8 cellular contexts compared by ENCODE assay signal in the genomic region with DNA sequence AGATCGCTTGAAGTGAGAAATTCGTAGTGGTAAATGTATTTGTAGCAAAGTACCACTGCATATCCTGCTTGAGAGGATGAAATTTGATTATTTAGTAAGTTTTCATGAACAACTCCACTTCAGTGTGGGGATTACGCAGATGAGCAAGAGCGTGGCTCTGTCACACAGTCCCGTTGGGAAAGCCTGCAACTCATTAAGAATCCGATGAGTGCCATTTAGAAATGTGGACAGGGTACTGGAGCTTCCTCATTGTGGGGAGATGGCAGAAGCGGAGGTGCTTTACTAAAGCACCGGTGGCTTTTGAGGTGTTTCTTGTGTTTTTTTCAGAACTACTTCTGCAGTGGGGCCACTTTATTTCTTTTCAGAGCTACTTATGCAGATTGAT. TPM values are rescaled to one million over a fixed set of nuclear protein-coding genes. Genes with fewer than 3 reads are reported as not detected.
A peak's percentile ranks its signal among the peaks of the same experiment; 100 is the strongest.
DNase-seq lines count a peak whose midpoint lies in the region; ATAC-seq and TF ChIP-seq lines count a peak whose summit lies in the region.

No MANE protein-coding gene starts in this region.

- ATAC-seq in GM18511 (IDR thresholded peaks at IDR 0.05; ENCODE audit: unreplicated experiment) (peak; percentile 24), thoracic aorta (ENCODE audit: insufficient number of reproducible peaks, low FRiP score, low read depth) (no peak)

- H2AFZ ChIP-seq in OCI-LY3 (ENCODE audit: low read depth, low read length): no peak overlapping the region

- H4K20me1 ChIP-seq in OCI-LY3 (ENCODE audit: insufficient read depth, low read length): peaks cover 34% of the 10 kb centered on the region

- H3K27me3 ChIP-seq in HAP-1 (ENCODE audit: low read depth) (no peaks in the 10 kb centered on the region), OCI-LY3 (ENCODE audit: low read depth, low read length) (no peaks in the 10 kb centered on the region), thoracic aorta (replicated peaks; ENCODE audit: insufficient read depth) (no peaks in the 10 kb centered on the region), testis (no peaks in the 10 kb centered on the region)

- WGBS in testis, 2 donors: 33 to 40% methylated on average over 7 to 8 of the region's 8 CpGs

- DNase-seq in HAP-1 (ENCODE audit: low spot score in 2 of 2) (no peak), fibroblast of the aortic adventitia (ENCODE audit: low read depth) (no peak), thoracic aorta (ENCODE audit: low spot score) (no peak), testis (no peak), SK-N-DZ (ENCODE audit: low spot score) (no peak), NOMO-1 treated with dmso at 0.1 percent for 144 hours (lab: John Stamatoyannopoulos, UW; ENCODE audit: unreplicated experiment) (no peak)

- H3K36me3 ChIP-seq in HAP-1 (replicated peaks): no peaks in the 10 kb centered on the region
- H3K36me3 ChIP-seq in OCI-LY3 (replicated peaks; ENCODE audit: low read depth, low read length): peaks cover 13% of the 10 kb centered on the region
- no peaks in the 10 kb centered on the region for H3K36me3 ChIP-seq in thoracic aorta
- H3K36me3 ChIP-seq in testis (ENCODE audit: low read depth, missing control alignments): no peaks in the 10 kb centered on the region

- in situ Hi-C loops in HAP-1 (cut with MboI; ENCODE audit: low sequenced_read_pairs): no loop called here

- TF ChIP-seq POLR2A in testis (IDR thresholded peaks at IDR 0.05): no peak

- no peaks in the 10 kb centered on the region for H3K9me3 ChIP-seq in HAP-1
- no peaks in the 10 kb centered on the region for H3K9me3 ChIP-seq in OCI-LY3 (ENCODE audit: insufficient read depth, low read length)
- H3K9me3 ChIP-seq in thoracic aorta: no peaks in the 10 kb centered on the region
- no peaks in the 10 kb centered on the region for H3K9me3 ChIP-seq in testis

- TF ChIP-seq CTCF in OCI-LY3 (IDR thresholded peaks at IDR 0.05; ENCODE audit: low read depth, low read length) (no peak), fibroblast of the aortic adventitia (IDR thresholded peaks at IDR 0.05; ENCODE audit: insufficient read depth, low read length) (no peak), thoracic aorta (IDR thresholded peaks at IDR 0.05) (no peak), testis (IDR thresholded peaks at IDR 0.05) (no peak)

- H3K4me2 ChIP-seq in OCI-LY3 (ENCODE audit: low read length): peak overlapping the region; percentile 98

- peak overlapping the region; percentile 79 for H3K9ac ChIP-seq in OCI-LY3 (ENCODE audit: low read length)

- H3K4me1 ChIP-seq in HAP-1 (peaks cover 25% of the 10 kb centered on the region), OCI-LY3 (ENCODE audit: low read length) (peaks cover 56% of the 10 kb centered on the region), thoracic aorta (ENCODE audit: control insufficient read depth in 1 of 2, low read depth in 2 of 2) (peaks cover 26 to 67% of the 10 kb centered on the region in 2 donors), testis (peaks cover 5% of the 10 kb centered on the region)

- peaks cover 66% of the 10 kb centered on the region for H3K79me2 ChIP-seq in OCI-LY3 (ENCODE audit: low read length)

- intact Hi-C loops in testis (cut with DNase I; ENCODE audit: low total_unique reads): no loop called here

- H3K4me3 ChIP-seq in HAP-1 (peak overlapping the region; percentile 55), OCI-LY3 (ENCODE audit: low read length) (peak overlapping the region; percentile 97), fibroblast of the aortic adventitia (ENCODE audit: low read depth, low read length) (peak overlapping the region; percentile 89), thoracic aorta (peak overlapping the region; percentile 83), testis (peak overlapping the region in 1 of 2 donors; percentile 82)

- peak overlapping the region; percentile 97 for H3K27ac ChIP-seq in OCI-LY3 (ENCODE audit: low read length)
- peak overlapping the region; percentile 68 to 82 for H3K27ac ChIP-seq in thoracic aorta
- H3K27ac ChIP-seq in testis: no peak overlapping the region

RNA-seq across cellular contexts. Expression of gene TJP2, which starts 1.4 kb away (rescaled TPM):
- total RNA-seq in fibroblast of the aortic adventitia (ENCODE audit: low replicate concordance): 61.7 and 105 TPM in 2 replicates
- 100 to 1,000 TPM; 207 to 226 TPM for total RNA-seq in thoracic aorta
- 100 to 1,000 TPM; 148 to 168 TPM for total RNA-seq in testis
- polyA plus RNA-seq in testis (ENCODE audit: insufficient read depth, low read depth, low replicate concordance): 108 TPM
- polyA plus RNA-seq in SK-N-DZ (2014; cell fraction: cytosol; rRNA removed): 24.9 and 27.6 TPM in 2 replicates
- 32.5 and 52.7 TPM in 2 replicates for polyA plus RNA-seq in SK-N-DZ (2014; cell fraction: nucleus; rRNA removed)

Comparison
In these comparisons a context has a peak if more than half of its experiments do, and no peak if none do; other contexts are left out.
1. H3K27ac ChIP-seq: peak in OCI-LY3 (single experiment) and thoracic aorta (2 of 2); none in testis (0 of 2).